10 cellular contexts compared by ENCODE assay signal in genomic region chr9:97470076-97470475, GRCh38. TPM values are rescaled to one million over a fixed set of nuclear protein-coding genes. Genes with fewer than 3 reads are reported as not detected.
DNase-seq lines count a peak whose midpoint lies in the region; ATAC-seq lines count a peak whose summit lies in the region.
"Had no signal": no experiment of that assay in that cellular context is flagged by ENCODE, and none has a peak within 500 bp of the region (broad histone marks: within the 10 kb centered on the region; RNA-seq: fewer than 3 reads in every experiment).

No MANE protein-coding gene starts in this region.

- peaks cover 9 to 15% of the 10 kb centered on the region in 2 donors for H3K36me3 ChIP-seq in stomach smooth muscle (ENCODE audit: control insufficient read depth in 2 of 2, insufficient read depth in 2 of 2, low read length in 2 of 2)

- DNase-seq in activated CD4-positive, alpha-beta T cell treated with anti-CD3 and anti-CD28 coated beads for 36 hours: peak; percentile 23
- DNase-seq in activated CD4-positive, alpha-beta T cell treated with anti-CD3 and anti-CD28 coated beads for 4 hours: no peak
- peak; percentile 9 for DNase-seq in SK-N-DZ (ENCODE audit: low spot score)
- peak; percentile 21 to 77 (median 58) for DNase-seq in head of caudate nucleus
- DNase-seq in GM03348 (ENCODE audit: low spot score): no peak
- DNase-seq in naive thymus-derived CD8-positive, alpha-beta T cell: no peak

- no peak overlapping the region for H3K4me3 ChIP-seq in stomach smooth muscle (ENCODE audit: low read length in 2 of 2)

- no peaks in the 10 kb centered on the region for H3K9me3 Mint-ChIP-seq in activated CD4-positive, alpha-beta T cell treated with anti-CD3 and anti-CD28 coated beads for 36 hours (ENCODE audit: low read depth)
- H3K9me3 Mint-ChIP-seq in naive thymus-derived CD8-positive, alpha-beta T cell: no peaks in the 10 kb centered on the region
- H3K9me3 Mint-ChIP-seq: memory B cell; T-helper 1 cell treated with Interleukin-12 subunit alpha and Interleukin-12 subunit beta and Interleukin-4 antibody, amounts not matched to agents 30 μg/mL and 1 μg/mL, for 36 hours had no signal

- H3K4me1 Mint-ChIP-seq in activated CD4-positive, alpha-beta T cell treated with anti-CD3 and anti-CD28 coated beads for 36 hours: no peaks in the 10 kb centered on the region
- peaks cover 0 to 3% (median 0%) of the 10 kb centered on the region in 4 donors for H3K4me1 Mint-ChIP-seq in naive thymus-derived CD8-positive, alpha-beta T cell
- H3K4me1 Mint-ChIP-seq: memory B cell had no signal

- POLR2A ChIA-PET in activated CD4-positive, alpha-beta T cell treated with anti-CD3 and anti-CD28 coated beads for 36 hours (lab: Charles Lee): no interaction called here
- POLR2A ChIA-PET in naive thymus-derived CD8-positive, alpha-beta T cell (lab: Charles Lee): no interaction called here

- H3K27ac ChIP-seq in stomach smooth muscle (ENCODE audit: low read length): peak overlapping the region; percentile 25

- H3K9me3 ChIP-seq in stomach smooth muscle (ENCODE audit: control insufficient read depth in 2 of 2, low read length in 2 of 2): no peaks in the 10 kb centered on the region

- no peaks in the 10 kb centered on the region for H3K27me3 ChIP-seq in stomach smooth muscle (ENCODE audit: control insufficient read depth in 1 of 2, insufficient read depth in 2 of 2, low read length in 2 of 2)

- peaks cover 16% of the 10 kb centered on the region for H3K4me1 ChIP-seq in stomach smooth muscle (ENCODE audit: control insufficient read depth, insufficient read depth, low read length)

- H3K4me3 Mint-ChIP-seq in activated CD4-positive, alpha-beta T cell treated with anti-CD3 and anti-CD28 coated beads for 36 hours: no peak overlapping the region
- H3K4me3 Mint-ChIP-seq in naive thymus-derived CD8-positive, alpha-beta T cell: no peak overlapping the region
- H3K4me3 Mint-ChIP-seq: memory B cell; T-helper 1 cell treated with Interleukin-12 subunit alpha and Interleukin-12 subunit beta and Interleukin-4 antibody, amounts not matched to agents 30 μg/mL and 1 μg/mL, for 36 hours had no signal

- no peak overlapping the region for H3K27ac Mint-ChIP-seq in activated CD4-positive, alpha-beta T cell treated with anti-CD3 and anti-CD28 coated beads for 36 hours
- peak overlapping the region in 1 of 10 donors; percentile 12 for H3K27ac Mint-ChIP-seq in naive thymus-derived CD8-positive, alpha-beta T cell
- H3K27ac Mint-ChIP-seq: memory B cell; T-helper 1 cell treated with Interleukin-12 subunit alpha and Interleukin-12 subunit beta and Interleukin-4 antibody, amounts not matched to agents 30 μg/mL and 1 μg/mL, for 36 hours had no signal

- no peak overlapping the region for H3K9ac ChIP-seq in stomach smooth muscle (ENCODE audit: low read length in 2 of 2)

- CTCF ChIA-PET in activated CD4-positive, alpha-beta T cell treated with anti-CD3 and anti-CD28 coated beads for 36 hours (lab: Charles Lee): interaction anchor here (0.6 to 8.7 kb wide), 13 partner anchors 9 to 145 kb away, joined by 3 to 135 read pairs (median 4); partner anchors contain the start of gene TMOD1

- intact Hi-C loops in activated CD4-positive, alpha-beta T cell treated with anti-CD3 and anti-CD28 coated beads for 36 hours (cut with DNase I, micrococcal nuclease): no loop called here
- intact Hi-C loops in head of caudate nucleus (cut with DNase I): no loop called here

- no peaks in the 10 kb centered on the region for H3K27me3 Mint-ChIP-seq in activated CD4-positive, alpha-beta T cell treated with anti-CD3 and anti-CD28 coated beads for 36 hours
- H3K27me3 Mint-ChIP-seq in naive thymus-derived CD8-positive, alpha-beta T cell: no peaks in the 10 kb centered on the region
- H3K27me3 Mint-ChIP-seq: memory B cell had no signal

- ATAC-seq in activated CD4-positive, alpha-beta T cell treated with anti-CD3 and anti-CD28 coated beads for 36 hours: no peak
- no peak for ATAC-seq in naive thymus-derived CD8-positive, alpha-beta T cell
- no peak for ATAC-seq in HG02840 (IDR thresholded peaks at IDR 0.05; ENCODE audit: low FRiP score, unreplicated experiment)

- peaks cover 7% of the 10 kb centered on the region for H3K36me3 Mint-ChIP-seq in activated CD4-positive, alpha-beta T cell treated with anti-CD3 and anti-CD28 coated beads for 36 hours (ENCODE audit: low read depth)
- peaks cover 9 to 74% (median 9%) of the 10 kb centered on the region in 3 donors for H3K36me3 Mint-ChIP-seq in naive thymus-derived CD8-positive, alpha-beta T cell

RNA-seq across cellular contexts. Expression of gene TMOD1, which starts 31.4 kb away (rescaled TPM):
- 1 to 10 TPM; 1.3 to 1.5 TPM for total RNA-seq in activated CD4-positive, alpha-beta T cell treated with anti-CD3 and anti-CD28 coated beads for 36 hours
- 12.1 and 13.2 TPM in 2 replicates for polyA plus RNA-seq in SK-N-DZ (2014; cell fraction: cytosol; rRNA removed)
- 9.4 and 9.9 TPM in 2 replicates for polyA plus RNA-seq in SK-N-DZ (2014; cell fraction: nucleus; rRNA removed)
- total RNA-seq in naive thymus-derived CD8-positive, alpha-beta T cell: 1 to 10 TPM in 1 of 2 experiments, under 1 TPM in 1; 0.96 to 1.6 TPM
- 1 to 10 TPM in 2 of 3 donors, under 1 TPM in 1; 0.92 to 2.7 (median 1.2) TPM for polyA plus RNA-seq in naive thymus-derived CD8-positive, alpha-beta T cell

RNA-seq across cellular contexts. Expression of gene TDRD7, which starts 58.2 kb away (rescaled TPM):
- 1 to 10 TPM; 9.3 TPM for total RNA-seq in activated CD4-positive, alpha-beta T cell treated with anti-CD3 and anti-CD28 coated beads for 36 hours
- 1.0 and 1.1 TPM in 2 replicates for polyA plus RNA-seq in SK-N-DZ (2014; cell fraction: cytosol; rRNA removed)
- polyA plus RNA-seq in SK-N-DZ (2014; cell fraction: nucleus; rRNA removed): 0.72 and 2.2 TPM in 2 replicates
- total RNA-seq in naive thymus-derived CD8-positive, alpha-beta T cell: 10 to 100 TPM; 10.2 to 10.6 TPM
- 1 to 10 TPM; 2.5 to 5.0 (median 3.0) TPM for polyA plus RNA-seq in naive thymus-derived CD8-positive, alpha-beta T cell

Comparison
In these comparisons a context has a peak if more than half of its experiments do, and no peak if none do; other contexts are left out.
1. DNase-seq: peak in activated CD4-positive, alpha-beta T cell treated with anti-CD3 and anti-CD28 coated beads for 36 hours (single experiment), SK-N-DZ (single experiment) and head of caudate nucleus (42 of 42); none in activated CD4-positive, alpha-beta T cell treated with anti-CD3 and anti-CD28 coated beads for 4 hours (0 of 2), GM03348 (single experiment) and naive thymus-derived CD8-positive, alpha-beta T cell (0 of 10).